ENCODE assay signal across 19 cellular contexts in genomic region chr2:190420822-190421221, GRCh38. TPM values are rescaled to one million over a fixed set of nuclear protein-coding genes. Genes with fewer than 3 reads are reported as not detected.
DNase-seq lines count a peak whose midpoint lies in the region; ATAC-seq and TF ChIP-seq lines count a peak whose summit lies in the region.
"Had no signal": no experiment of that assay in that cellular context is flagged by ENCODE, and none has a peak within 500 bp of the region (broad histone marks: within the 10 kb centered on the region; RNA-seq: fewer than 3 reads in every experiment).

No MANE protein-coding gene starts in this region.

- H3K27ac ChIP-seq in lower lobe of right lung: no peak overlapping the region
- H3K27ac ChIP-seq: 22Rv1, KMS-11 had no signal

- peaks cover under 1% of the 10 kb centered on the region for H3K36me3 Mint-ChIP-seq in chondrocyte (ENCODE audit: low read depth)

- TF ChIP-seq CTCF in AG10803 (conservative IDR thresholded peaks at IDR 0.05; ENCODE audit: low read length): no peak
- TF ChIP-seq CTCF in choroid plexus epithelial cell (conservative IDR thresholded peaks at IDR 0.05; ENCODE audit: low read depth, low read length): no peak
- TF ChIP-seq CTCF in chondrocyte (IDR thresholded peaks at IDR 0.05): no peak
- TF ChIP-seq CTCF in lower lobe of right lung (IDR thresholded peaks at IDR 0.05): no peak

- H3K36me3 ChIP-seq in lower lobe of right lung: no peaks in the 10 kb centered on the region

- no peaks in the 10 kb centered on the region for H3K9me3 ChIP-seq in lower lobe of right lung

- no peaks in the 10 kb centered on the region for H3K27me3 ChIP-seq in lower lobe of right lung (ENCODE audit: low read depth)

- no peak for ATAC-seq in lower lobe of right lung
- ATAC-seq: HepG2, SK-N-SH treated with all-trans-retinoic acid at 6 μM for 48 hours had no signal

- DNase-seq in DMS 273 (lab: John Stamatoyannopoulos, UW; ENCODE audit: unreplicated experiment) (peak; percentile 56), DMS 273 treated with DMSO at 0.1 percent for 48 hours (lab: John Stamatoyannopoulos, UW) (no peak), AG10803 (ENCODE audit: low read depth) (peak; percentile 32), NCI-H2171 (lab: John Stamatoyannopoulos, UW) (peak; percentile 17), choroid plexus epithelial cell (ENCODE audit: low read depth) (peak; percentile 19), retina (no peak), chondrocyte (ENCODE audit: low spot score) (no peak), lower lobe of right lung (no peak)
- DNase-seq: CD4-positive, alpha-beta memory T cell; GF-D8; NCI-H1105; NCI-H1694; NCI-H2107; NCI-H446; SHP77 treated with DMSO at 0.1 percent for 48 hours had no signal

- peaks cover 2% of the 10 kb centered on the region for H3K9me3 Mint-ChIP-seq in chondrocyte (ENCODE audit: low read depth)
- H3K9me3 Mint-ChIP-seq: CD4-positive, alpha-beta memory T cell had no signal

- no peaks in the 10 kb centered on the region for H3K4me1 Mint-ChIP-seq in chondrocyte (ENCODE audit: low read depth)

- no peak overlapping the region for H3K4me3 ChIP-seq in AG10803 (ENCODE audit: low read length)
- H3K4me3 ChIP-seq in choroid plexus epithelial cell (ENCODE audit: low read depth, low read length): no peak overlapping the region
- H3K4me3 ChIP-seq in lower lobe of right lung: no peak overlapping the region

- peaks cover 34% of the 10 kb centered on the region for H3K4me1 ChIP-seq in lower lobe of right lung

- H3K27me3 Mint-ChIP-seq in chondrocyte (ENCODE audit: low read depth): peaks cover 2% of the 10 kb centered on the region
- H3K27me3 Mint-ChIP-seq: CD4-positive, alpha-beta memory T cell had no signal

- no peak overlapping the region for H3K27ac Mint-ChIP-seq in chondrocyte (ENCODE audit: unreplicated experiment)
- H3K27ac Mint-ChIP-seq: CD4-positive, alpha-beta memory T cell had no signal

- intact Hi-C loops in lower lobe of right lung (cut with DNase I): no loop called here

- no peak overlapping the region for H3K4me3 Mint-ChIP-seq in chondrocyte (ENCODE audit: unreplicated experiment)
- H3K4me3 Mint-ChIP-seq: CD4-positive, alpha-beta memory T cell had no signal

RNA-seq across cellular contexts. Expression of gene MFSD6, which starts 12.7 kb away (rescaled TPM):
- total RNA-seq in chondrocyte (5.9 to 8.4 TPM (median 6.9 TPM) in 3 replicates), lower lobe of right lung (50.5 TPM)

Comparison
In these comparisons a context has a peak if more than half of its experiments do, and no peak if none do; other contexts are left out.
1. DNase-seq: peak in DMS 273 (single experiment), AG10803 (single experiment), NCI-H2171 (single experiment) and choroid plexus epithelial cell (single experiment); none in DMS 273 treated with DMSO at 0.1 percent for 48 hours (single experiment), retina (single experiment), chondrocyte (single experiment) and lower lobe of right lung (single experiment).